Comparison of ENCODE assay signal across 8 cellular contexts in genomic region chr9:132768932-132769894, GRCh38.
DNase-seq lines count a peak whose midpoint lies in the region; ATAC-seq, FAIRE-seq and TF ChIP-seq lines count a peak whose summit lies in the region.

No MANE protein-coding gene starts in this region.

- no peak for FAIRE-seq in urothelium cell line (lab: Jason Lieb, UNC)

- H3K9me3 Mint-ChIP-seq in activated naive CD4-positive, alpha-beta T cell treated with anti-CD3 and anti-CD28 coated beads, Interleukin-2, amount 50 U/mL, for 72 hours: peaks cover 0 to 17% of the 10 kb centered on the region in 2 donors

- ATAC-seq in GM19035 (IDR thresholded peaks at IDR 0.05; ENCODE audit: unreplicated experiment) (peak; percentile 49), heart left ventricle (peak; percentile 57 to 86 (median 84))
- peak; percentile 70 to 82 for ATAC-seq in activated naive CD4-positive, alpha-beta T cell treated with anti-CD3 and anti-CD28 coated beads, Interleukin-2, amount 50 U/mL, for 72 hours

- H3K36me3 ChIP-seq in BJ (ENCODE audit: control insufficient read depth, insufficient read depth, low read length) (no peaks in the 10 kb centered on the region), HUES6 (ENCODE audit: control insufficient read depth, insufficient read depth, low read length) (no peaks in the 10 kb centered on the region), SJCRH30 (no peaks in the 10 kb centered on the region), heart left ventricle (no peaks in the 10 kb centered on the region), prostate gland (no peaks in the 10 kb centered on the region)

- no peak for DNase-seq in BJ (ENCODE audit: low read depth)
- peak in 1 of 2 experiments; percentile 30 for DNase-seq in SJCRH30
- peak in 1 of 2 donors; percentile 69 for DNase-seq in activated naive CD4-positive, alpha-beta T cell treated with anti-CD3 and anti-CD28 coated beads, Interleukin-2, amount 50 U/mL, for 72 hours (ENCODE audit: low spot score in 2 of 2)
- peak; percentile 39 to 76 (median 51) for DNase-seq in heart left ventricle
- peak; percentile 14 for DNase-seq in prostate gland (ENCODE audit: low spot score)
- DNase-seq in urothelium cell line (ENCODE audit: low spot score): peak; percentile 53

- 1 to 3% (median 1%) methylated on average over 24 to 25 of the region's 25 CpGs for WGBS in heart left ventricle, 4 donors
- WGBS in prostate gland: 2% methylated on average over 25 of the region's 25 CpGs

- H3K27ac ChIP-seq in HUES6 (ENCODE audit: low read depth, low read length) (no peak overlapping the region), SJCRH30 (no peak overlapping the region), heart left ventricle (peak overlapping the region in 11 of 12 donors; percentile 42 to 88 (median 58)), prostate gland (peak overlapping the region; percentile 75 to 81)

- H3K9me3 ChIP-seq in HUES6 (ENCODE audit: control insufficient read depth, insufficient read depth, low read depth, low read length): peaks cover 10% of the 10 kb centered on the region
- H3K9me3 ChIP-seq in SJCRH30 (replicated peaks): peaks cover 5% of the 10 kb centered on the region; the same call in 1 of the 2 replicates
- H3K9me3 ChIP-seq in heart left ventricle: peaks cover 0 to 5% (median 0%) of the 10 kb centered on the region in 12 donors
- H3K9me3 ChIP-seq in prostate gland: no peaks in the 10 kb centered on the region

- H3K36me3 Mint-ChIP-seq in activated naive CD4-positive, alpha-beta T cell treated with anti-CD3 and anti-CD28 coated beads, Interleukin-2, amount 50 U/mL, for 72 hours: peaks cover 11 to 22% of the 10 kb centered on the region in 2 donors

- H3K27me3 ChIP-seq in BJ (ENCODE audit: control insufficient read depth, insufficient read depth, low read length) (no peaks in the 10 kb centered on the region), HUES6 (ENCODE audit: control insufficient read depth, insufficient read depth, low read length) (peaks cover 15% of the 10 kb centered on the region), SJCRH30 (no peaks in the 10 kb centered on the region; the same call in 1 of the 2 replicates), heart left ventricle (no peaks in the 10 kb centered on the region), prostate gland (replicated peaks; ENCODE audit: insufficient read depth) (no peaks in the 10 kb centered on the region)

- H3K4me3 ChIP-seq in BJ (ENCODE audit: low read depth, low read length) (peak overlapping the region; percentile 52), HUES6 (ENCODE audit: low read depth, low read length) (peak overlapping the region; percentile 79), SJCRH30 (peak overlapping the region; percentile 60), heart left ventricle (peak overlapping the region; percentile 49 to 95 (median 72)), prostate gland (peak overlapping the region; percentile 58 to 59)

- H3K9ac ChIP-seq in HUES6 (ENCODE audit: low read length): peak overlapping the region; percentile 46

- POLR2A ChIA-PET in BJ (lab: Charles Lee): interaction anchor here (0.7 kb wide), 1 partner anchor 1256 kb away, joined by 8 read pairs; the partner anchor contains the start of gene BRD3OS

- TF ChIP-seq CTCF in BJ (IDR thresholded peaks at IDR 0.05; ENCODE audit: insufficient read depth, low read depth, low read length) (peak; percentile 53), heart left ventricle (IDR thresholded peaks at IDR 0.05) (peak in 10 of 12 donors; percentile 18 to 49 (median 39)), prostate gland (IDR thresholded peaks at IDR 0.05) (peak; percentile 20 to 35 (median 30))

- intact Hi-C loops in heart left ventricle (cut with DNase I) (no loop called here), prostate gland (cut with DNase I) (no loop called here)

- H3K27ac Mint-ChIP-seq in activated naive CD4-positive, alpha-beta T cell treated with anti-CD3 and anti-CD28 coated beads, Interleukin-2, amount 50 U/mL, for 72 hours: peak overlapping the region; percentile 95

- H3K4me1 ChIP-seq in HUES6 (ENCODE audit: control insufficient read depth, insufficient read depth, low read length) (peaks cover 5% of the 10 kb centered on the region), SJCRH30 (no peaks in the 10 kb centered on the region), heart left ventricle (peaks cover 0 to 20% (median 9%) of the 10 kb centered on the region in 12 donors), prostate gland (replicated peaks) (no peaks in the 10 kb centered on the region)

- CTCF ChIA-PET in BJ (lab: Yijun Ruan, JAX): interaction anchor here (0.7 to 1.8 kb wide), 7 partner anchors 9 to 144 kb away, joined by 3 to 5 read pairs (median 3); no protein-coding TSS in a partner anchor

- TF ChIP-seq POLR2A in heart left ventricle (IDR thresholded peaks at IDR 0.05): no peak
- no peak for TF ChIP-seq POLR2A in prostate gland (IDR thresholded peaks at IDR 0.05)

Comparison
In these comparisons a context has a peak if more than half of its experiments do, and no peak if none do; other contexts are left out.
1. H3K27ac ChIP-seq: peak in heart left ventricle (11 of 12) and prostate gland (2 of 2); none in HUES6 (single experiment) and SJCRH30 (single experiment).
2. Peak in every context shown above with its lines, with median percentiles within 50 percentile points of each other: H3K4me3 ChIP-seq, CTCF ChIP-seq and ATAC-seq.